1 cellular context compared by ENCODE assay signal in the genomic region with DNA sequence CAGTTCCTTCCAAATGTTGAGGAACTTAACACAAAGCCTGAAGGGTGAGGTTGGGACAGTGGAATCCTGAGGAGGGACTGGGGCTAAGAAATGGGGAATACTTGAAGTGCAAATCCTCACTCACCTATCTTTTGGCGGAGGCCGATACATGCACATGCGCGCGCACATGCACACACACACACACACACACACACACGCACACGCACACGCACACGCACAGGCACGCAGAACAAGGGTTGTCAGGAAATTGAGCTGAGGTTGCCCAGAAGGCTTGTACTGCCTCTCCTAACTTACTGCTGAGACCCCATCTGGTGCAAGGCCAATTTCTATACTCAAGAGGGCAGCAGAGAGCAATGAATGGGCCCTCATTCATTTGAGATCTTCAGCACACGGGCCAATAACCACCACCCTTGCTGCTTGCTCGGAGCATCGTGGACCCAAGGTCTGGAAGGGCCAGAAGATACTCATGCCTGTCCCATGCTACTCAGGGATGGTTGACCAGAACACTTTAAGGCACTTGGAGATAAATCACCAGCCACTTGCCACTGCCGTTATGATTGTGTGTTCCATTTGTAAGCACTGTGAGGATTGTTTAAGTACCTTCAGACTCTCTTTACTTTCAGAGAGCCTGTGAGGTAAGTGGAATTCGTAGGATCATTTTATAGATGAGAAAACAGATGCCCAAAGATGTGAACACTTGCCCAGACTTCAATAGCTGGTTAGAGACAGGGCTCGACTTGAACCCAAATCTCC.
A peak's percentile ranks its signal among the peaks of the same experiment; 100 is the strongest.
TF ChIP-seq lines count a peak whose summit lies in the region.

No MANE protein-coding gene starts in this region.

TF ChIP-seq in GM12878, 131 proteins besides CTCF, POLR2A, EP300 and RAD21:
- TF ChIP-seq, protein P1, sequence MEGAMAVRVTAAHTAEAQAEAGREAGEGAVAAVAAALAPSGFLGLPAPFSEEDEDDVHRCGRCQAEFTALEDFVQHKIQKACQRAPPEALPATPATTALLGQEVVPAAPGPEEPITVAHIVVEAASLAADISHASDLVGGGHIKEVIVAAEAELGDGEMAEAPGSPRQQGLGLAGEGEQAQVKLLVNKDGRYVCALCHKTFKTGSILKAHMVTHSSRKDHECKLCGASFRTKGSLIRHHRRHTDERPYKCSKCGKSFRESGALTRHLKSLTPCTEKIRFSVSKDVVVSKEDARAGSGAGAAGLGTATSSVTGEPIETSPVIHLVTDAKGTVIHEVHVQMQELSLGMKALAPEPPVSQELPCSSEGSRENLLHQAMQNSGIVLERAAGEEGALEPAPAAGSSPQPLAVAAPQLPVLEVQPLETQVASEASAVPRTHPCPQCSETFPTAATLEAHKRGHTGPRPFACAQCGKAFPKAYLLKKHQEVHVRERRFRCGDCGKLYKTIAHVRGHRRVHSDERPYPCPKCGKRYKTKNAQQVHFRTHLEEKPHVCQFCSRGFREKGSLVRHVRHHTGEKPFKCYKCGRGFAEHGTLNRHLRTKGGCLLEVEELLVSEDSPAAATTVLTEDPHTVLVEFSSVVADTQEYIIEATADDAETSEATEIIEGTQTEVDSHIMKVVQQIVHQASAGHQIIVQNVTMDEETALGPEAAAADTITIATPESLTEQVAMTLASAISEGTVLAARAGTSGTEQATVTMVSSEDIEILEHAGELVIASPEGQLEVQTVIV (IDR thresholded peaks at IDR 0.05; ENCODE audit: borderline replicate concordance, partially characterized antibody) = no peak
- peak; percentile 91 for TF ChIP-seq HDGF (IDR thresholded peaks at IDR 0.05)
- no peak for TF ChIP-seq PAX8 (IDR thresholded peaks at IDR 0.05)
- peak; percentile 62; the same call in 1 of the 2 replicates for TF ChIP-seq SMARCA5 (IDR thresholded peaks at IDR 0.05)
- TF ChIP-seq RUNX3 (IDR thresholded peaks at IDR 0.05; ENCODE audit: low read length) = 0 out of 2 replicates have a peak, but pooled peaks have one; percentile 29
- peak; percentile 66; the same call in 1 of the 2 replicates for TF ChIP-seq SMC3 (IDR thresholded peaks at IDR 0.05; ENCODE audit: borderline replicate concordance, low read length)
- peak; percentile 48; the same call in 1 of the 2 replicates for TF ChIP-seq NBN (IDR thresholded peaks at IDR 0.05)
- 0 out of 2 replicates have a peak, but pooled peaks have one; percentile 32 for TF ChIP-seq IRF4 (IDR thresholded peaks at IDR 0.05; ENCODE audit: low read depth, low read length)
- TF ChIP-seq EGR1 (IDR thresholded peaks at IDR 0.05; ENCODE audit: borderline replicate concordance in 1 of 2, low read depth in 2 of 2, low read length in 2 of 2) = peak in 1 of 2 experiments; percentile 49; a peak in 1 of 3 replicates
- TF ChIP-seq BHLHE40 (IDR thresholded peaks at IDR 0.05; ENCODE audit: borderline replicate concordance in 1 of 2, low read depth in 2 of 2, low read length in 1 of 2) = 0 out of 4 replicates have a peak, but pooled peaks of 1 of the 2 experiments have one; percentile 17
- TF ChIP-seq, protein P2, sequence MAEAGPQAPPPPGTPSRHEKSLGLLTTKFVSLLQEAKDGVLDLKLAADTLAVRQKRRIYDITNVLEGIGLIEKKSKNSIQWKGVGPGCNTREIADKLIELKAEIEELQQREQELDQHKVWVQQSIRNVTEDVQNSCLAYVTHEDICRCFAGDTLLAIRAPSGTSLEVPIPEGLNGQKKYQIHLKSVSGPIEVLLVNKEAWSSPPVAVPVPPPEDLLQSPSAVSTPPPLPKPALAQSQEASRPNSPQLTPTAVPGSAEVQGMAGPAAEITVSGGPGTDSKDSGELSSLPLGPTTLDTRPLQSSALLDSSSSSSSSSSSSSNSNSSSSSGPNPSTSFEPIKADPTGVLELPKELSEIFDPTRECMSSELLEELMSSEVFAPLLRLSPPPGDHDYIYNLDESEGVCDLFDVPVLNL (IDR thresholded peaks at IDR 0.05; ENCODE audit: low read depth, low read length) = no peak
- 0 out of 2 replicates have a peak, but pooled peaks have one; percentile 43 for TF ChIP-seq YY1 (IDR thresholded peaks at IDR 0.05; ENCODE audit: low read depth, low read length)
- TF ChIP-seq NFYA (IDR thresholded peaks at IDR 0.05; ENCODE audit: borderline replicate concordance, low read depth, low read length) = no peak
- TF ChIP-seq TBL1XR1 (IDR thresholded peaks at IDR 0.05; ENCODE audit: low read depth, low read length) = no peak
- TF ChIP-seq RBBP5 (conservative IDR thresholded peaks at IDR 0.05) = no peak
- TF ChIP-seq MXI1 (IDR thresholded peaks at IDR 0.05; ENCODE audit: low read depth, low read length) = no peak
- TF ChIP-seq RB1 (IDR thresholded peaks at IDR 0.05; ENCODE audit: borderline replicate concordance) = 0 out of 2 replicates have a peak, but pooled peaks have one; percentile 58
- no peak for TF ChIP-seq ZNF24 (IDR thresholded peaks at IDR 0.05)
- peak; percentile 32; the same call in 1 of the 2 replicates for TF ChIP-seq CREM (IDR thresholded peaks at IDR 0.05; ENCODE audit: low read depth)
TF ChIP-seq in GM12878: peak in this region for 11.
